8 cellular contexts compared by ENCODE assay signal in the genomic region with DNA sequence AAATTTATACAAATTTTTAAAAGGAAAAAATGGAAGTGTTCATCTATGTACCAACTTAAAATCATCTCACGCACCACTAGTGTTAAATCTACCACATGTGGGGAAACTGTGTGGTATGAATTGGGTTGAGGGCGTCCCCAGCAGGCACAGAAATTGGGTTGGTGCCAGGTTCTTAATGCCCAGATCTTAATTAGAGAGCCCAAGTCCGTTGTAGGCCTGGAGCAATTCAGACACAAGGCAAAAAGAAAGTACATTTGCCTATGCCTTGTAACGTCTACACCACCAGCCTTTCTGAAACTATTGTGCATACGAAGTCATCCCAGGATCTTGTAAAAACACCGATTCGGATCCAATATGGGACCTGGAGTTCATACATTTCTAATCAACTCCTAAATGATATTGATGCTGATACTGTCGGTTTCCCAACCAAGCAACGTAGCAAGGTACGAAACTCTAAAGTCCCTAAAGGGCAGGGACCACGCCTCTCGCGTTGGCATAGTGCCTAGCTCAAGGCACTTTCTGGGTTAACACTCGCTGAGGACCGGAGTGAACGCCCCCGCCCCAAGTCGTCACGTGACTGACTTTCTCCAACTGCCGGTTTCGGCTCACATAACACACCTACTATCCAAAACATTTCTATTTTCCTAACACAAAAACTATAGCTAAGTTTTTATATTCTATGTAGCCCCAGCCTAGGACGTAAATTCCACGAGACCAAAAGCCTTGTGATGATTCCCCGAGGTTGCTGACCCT. TPM values are rescaled to one million over a fixed set of nuclear protein-coding genes. Genes with fewer than 3 reads are reported as not detected.
DNase-seq lines count a peak whose midpoint lies in the region; ATAC-seq and TF ChIP-seq lines count a peak whose summit lies in the region.

No MANE protein-coding gene starts in this region.

- ATAC-seq in GM21737 (IDR thresholded peaks at IDR 0.05; ENCODE audit: unreplicated experiment) (peak; percentile 33), SK-N-SH treated with all-trans-retinoic acid at 6 μM for 48 hours (peak; percentile 64), Right ventricle myocardium superior (ENCODE audit: poor library complexity) (peak; percentile 53), upper lobe of left lung (ENCODE audit: low FRiP score in 2 of 2) (peak; percentile 81 to 86)

- peaks cover 14% of the 10 kb centered on the region for H3K36me3 Mint-ChIP-seq in activated naive CD8-positive, alpha-beta T cell treated with anti-CD3 and anti-CD28 coated beads for 36 hours

- H3K27me3 ChIP-seq in upper lobe of left lung, result no peaks in the 10 kb centered on the region

- TF ChIP-seq CTCF in LNCaP clone FGC (IDR thresholded peaks at IDR 0.05; ENCODE audit: control insufficient read depth, extremely low read depth, insufficient read depth), result no peak
- TF ChIP-seq CTCF in upper lobe of left lung (IDR thresholded peaks at IDR 0.05), result no peak

- H3K4me3 ChIP-seq in LNCaP clone FGC (ENCODE audit: low read depth, low read length) (peak overlapping the region; percentile 100), upper lobe of left lung (peak overlapping the region; percentile 74 to 97 (median 80))

- TF ChIP-seq EP300 in upper lobe of left lung (IDR thresholded peaks at IDR 0.05), result no peak

- H3K4me3 Mint-ChIP-seq in activated naive CD8-positive, alpha-beta T cell treated with anti-CD3 and anti-CD28 coated beads for 36 hours, result peak overlapping the region; percentile 98

- H3K9me3 Mint-ChIP-seq in activated naive CD8-positive, alpha-beta T cell treated with anti-CD3 and anti-CD28 coated beads for 36 hours, result no peaks in the 10 kb centered on the region

- H3K9me3 ChIP-seq in upper lobe of left lung, result no peaks in the 10 kb centered on the region

- peaks cover 2 to 15% (median 4%) of the 10 kb centered on the region in 4 donors for H3K36me3 ChIP-seq in upper lobe of left lung

- WGBS in upper lobe of left lung, 2 donors, result 2 to 4% methylated on average over 24 of the region's 24 CpGs

- no peak for TF ChIP-seq POLR2A in upper lobe of left lung (IDR thresholded peaks at IDR 0.05)

- peak overlapping the region; percentile 98 for H3K27ac Mint-ChIP-seq in activated naive CD8-positive, alpha-beta T cell treated with anti-CD3 and anti-CD28 coated beads for 36 hours

- H3K4me1 ChIP-seq in upper lobe of left lung, result peaks cover 27 to 39% (median 35%) of the 10 kb centered on the region in 4 donors

- DNase-seq in DMS53 treated with DMSO at 0.1 percent for 48 hours (lab: John Stamatoyannopoulos, UW; ENCODE audit: unreplicated experiment), result peak; percentile 19
- peak; percentile 55 for DNase-seq in LNCaP clone FGC (ENCODE audit: low read depth)
- DNase-seq in activated naive CD8-positive, alpha-beta T cell treated with anti-CD3 and anti-CD28 coated beads for 36 hours, result peak; percentile 81
- peak; percentile 80 for DNase-seq in Right ventricle myocardium superior
- DNase-seq in pons (ENCODE audit: low spot score), result peak; percentile 72
- peak in 1 of 2 donors; percentile 79 for DNase-seq in upper lobe of left lung

- H3K27me3 Mint-ChIP-seq in activated naive CD8-positive, alpha-beta T cell treated with anti-CD3 and anti-CD28 coated beads for 36 hours, result no peaks in the 10 kb centered on the region

- intact Hi-C loops in Right ventricle myocardium superior (cut with DNase I), result loop anchor here (10.0 kb wide), 1 partner anchor 233 kb away; no protein-coding TSS in a partner anchor

- H3K27ac ChIP-seq in upper lobe of left lung, result peak overlapping the region; percentile 91 to 96 (median 94)

- peaks cover 47% of the 10 kb centered on the region for H3K4me1 Mint-ChIP-seq in activated naive CD8-positive, alpha-beta T cell treated with anti-CD3 and anti-CD28 coated beads for 36 hours

TF ChIP-seq in SK-N-SH treated with all-trans-retinoic acid at 6 μM for 48 hours, 23 proteins besides CTCF, POLR2A, EP300 and RAD21:
- TF ChIP-seq, protein P1, sequence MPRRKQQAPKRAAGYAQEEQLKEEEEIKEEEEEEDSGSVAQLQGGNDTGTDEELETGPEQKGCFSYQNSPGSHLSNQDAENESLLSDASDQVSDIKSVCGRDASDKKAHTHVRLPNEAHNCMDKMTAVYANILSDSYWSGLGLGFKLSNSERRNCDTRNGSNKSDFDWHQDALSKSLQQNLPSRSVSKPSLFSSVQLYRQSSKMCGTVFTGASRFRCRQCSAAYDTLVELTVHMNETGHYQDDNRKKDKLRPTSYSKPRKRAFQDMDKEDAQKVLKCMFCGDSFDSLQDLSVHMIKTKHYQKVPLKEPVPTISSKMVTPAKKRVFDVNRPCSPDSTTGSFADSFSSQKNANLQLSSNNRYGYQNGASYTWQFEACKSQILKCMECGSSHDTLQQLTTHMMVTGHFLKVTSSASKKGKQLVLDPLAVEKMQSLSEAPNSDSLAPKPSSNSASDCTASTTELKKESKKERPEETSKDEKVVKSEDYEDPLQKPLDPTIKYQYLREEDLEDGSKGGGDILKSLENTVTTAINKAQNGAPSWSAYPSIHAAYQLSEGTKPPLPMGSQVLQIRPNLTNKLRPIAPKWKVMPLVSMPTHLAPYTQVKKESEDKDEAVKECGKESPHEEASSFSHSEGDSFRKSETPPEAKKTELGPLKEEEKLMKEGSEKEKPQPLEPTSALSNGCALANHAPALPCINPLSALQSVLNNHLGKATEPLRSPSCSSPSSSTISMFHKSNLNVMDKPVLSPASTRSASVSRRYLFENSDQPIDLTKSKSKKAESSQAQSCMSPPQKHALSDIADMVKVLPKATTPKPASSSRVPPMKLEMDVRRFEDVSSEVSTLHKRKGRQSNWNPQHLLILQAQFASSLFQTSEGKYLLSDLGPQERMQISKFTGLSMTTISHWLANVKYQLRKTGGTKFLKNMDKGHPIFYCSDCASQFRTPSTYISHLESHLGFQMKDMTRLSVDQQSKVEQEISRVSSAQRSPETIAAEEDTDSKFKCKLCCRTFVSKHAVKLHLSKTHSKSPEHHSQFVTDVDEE (CRISPR knock-in tag; IDR thresholded peaks at IDR 0.05), result no peak
- no peak for TF ChIP-seq SNAI2 (CRISPR knock-in tag; IDR thresholded peaks at IDR 0.05)
- no peak for TF ChIP-seq TCF4 (CRISPR knock-in tag; IDR thresholded peaks at IDR 0.05; ENCODE audit: borderline replicate concordance)
- no peak for TF ChIP-seq TOX (CRISPR knock-in tag; IDR thresholded peaks at IDR 0.05; ENCODE audit: borderline replicate concordance)
- no peak for TF ChIP-seq ZFP3 (CRISPR knock-in tag; IDR thresholded peaks at IDR 0.05)
- TF ChIP-seq ZNF565 (CRISPR knock-in tag; conservative IDR thresholded peaks at IDR 0.05; ENCODE audit: low read depth), result no peak
- no peak for TF ChIP-seq PATZ1 (CRISPR knock-in tag; IDR thresholded peaks at IDR 0.05; ENCODE audit: borderline replicate concordance)
- TF ChIP-seq GLIS3 (CRISPR knock-in tag; IDR thresholded peaks at IDR 0.05), result no peak
- no peak for TF ChIP-seq ESRRG (CRISPR knock-in tag; IDR thresholded peaks at IDR 0.05)
- no peak for TF ChIP-seq OSR1 (CRISPR knock-in tag; IDR thresholded peaks at IDR 0.05)

RNA-seq across cellular contexts. Expression of gene UQCRC2, which starts 0.9 kb away (rescaled TPM):
- total RNA-seq in activated naive CD8-positive, alpha-beta T cell treated with anti-CD3 and anti-CD28 coated beads for 36 hours, result 100 to 1,000 TPM; 291 to 306 TPM
- total RNA-seq in Right ventricle myocardium superior (931 TPM), upper lobe of left lung (100 to 1,000 TPM; 119 to 252 (median 155) TPM)

RNA-seq across cellular contexts. Expression of gene PDZD9, which starts 48.7 kb away (rescaled TPM):
- not detected for total RNA-seq in activated naive CD8-positive, alpha-beta T cell treated with anti-CD3 and anti-CD28 coated beads for 36 hours
- not detected for total RNA-seq in Right ventricle myocardium superior
- not detected for total RNA-seq in upper lobe of left lung

RNA-seq across cellular contexts. Expression of gene MOSMO, which starts 55.7 kb away (rescaled TPM):
- total RNA-seq in activated naive CD8-positive, alpha-beta T cell treated with anti-CD3 and anti-CD28 coated beads for 36 hours, result 1 to 10 TPM; 5.6 TPM
- total RNA-seq in Right ventricle myocardium superior, result 12.0 TPM
- total RNA-seq in upper lobe of left lung, result 10 to 100 TPM; 10.8 to 24.6 (median 15.9) TPM

Comparison
In these comparisons a context has a peak if more than half of its experiments do, and no peak if none do; other contexts are left out.
1. ATAC-seq: peak in every context shown above with its lines; median percentile 84 in upper lobe of left lung; 64 in SK-N-SH treated with all-trans-retinoic acid at 6 μM for 48 hours; 53 in Right ventricle myocardium superior; 33 in GM21737.